Comparison of ENCODE assay signal across 6 cellular contexts in the genomic region with DNA sequence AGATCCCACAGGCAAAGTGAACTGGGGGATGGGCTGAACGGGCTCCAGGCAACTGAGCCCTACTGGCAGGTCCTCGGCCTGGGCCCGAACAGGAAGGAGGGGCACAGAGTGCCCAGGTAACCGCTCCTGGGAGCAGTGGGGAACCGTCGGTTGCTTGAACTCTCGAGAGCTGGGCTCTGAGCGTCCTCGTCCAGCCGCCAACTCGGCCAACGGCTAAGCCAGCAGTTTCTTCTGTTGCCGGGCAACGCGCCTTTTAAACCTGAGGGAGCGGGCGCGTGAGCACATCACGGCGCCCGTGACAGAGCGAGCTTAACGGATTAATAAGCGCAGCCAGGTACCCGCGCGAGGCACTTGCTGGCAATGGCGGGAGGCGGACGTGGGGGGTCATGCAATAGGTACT. TPM values are rescaled to one million over a fixed set of nuclear protein-coding genes. Genes with fewer than 3 reads are reported as not detected.
"Had no signal": no experiment of that assay in that cellular context is flagged by ENCODE, and none has a peak within 500 bp of the region (broad histone marks: within the 10 kb centered on the region; RNA-seq: fewer than 3 reads in every experiment).

Gene GGTLC2, plus strand, starts transcription at position 301 of the 400 bp plus-strand sequence. CDS start 1,732 bp downstream, outside the sequence.

RNA-seq across cellular contexts. Expression of gene GGTLC2, which starts in this region (rescaled TPM):
- polyA plus RNA-seq: endothelial cell of umbilical vein, esophagus, fibroblast of lung, foreskin keratinocyte, heart left ventricle, heart right ventricle had no signal
